ENCODE assay signal across 19 cellular contexts in the genomic region with DNA sequence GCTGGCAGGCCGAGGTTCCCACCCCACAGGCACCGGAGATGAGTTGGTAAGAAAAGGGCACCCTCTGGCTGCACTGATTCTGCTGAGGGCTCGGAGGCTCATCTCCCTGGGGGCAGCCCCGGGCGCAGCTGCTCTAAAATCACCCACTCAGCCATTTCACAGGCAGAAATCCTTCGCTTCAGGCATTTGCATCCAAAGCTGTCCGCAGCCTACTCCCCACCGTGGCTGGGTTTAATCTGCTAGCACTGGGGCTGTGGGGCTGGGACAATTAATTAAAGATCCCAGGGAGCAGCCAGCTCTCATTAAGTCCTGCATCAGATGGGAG.
DNase-seq lines count a peak whose midpoint lies in the region; ATAC-seq and TF ChIP-seq lines count a peak whose summit lies in the region.
"Had no signal": no experiment of that assay in that cellular context is flagged by ENCODE, and none has a peak within 500 bp of the region (broad histone marks: within the 10 kb centered on the region; RNA-seq: fewer than 3 reads in every experiment).

No MANE protein-coding gene starts in this region.

- peaks cover 0 to 28% (median 0%) of the 10 kb centered on the region in 11 experiments; a peak in 3 of 22 replicates for H4K20me1 ChIP-seq in BLaER1 treated with 17β-estradiol and CSF1 and Interleukin-3, amounts not matched to agents 10 nM and 100 nM
- H4K20me1 ChIP-seq in Karpas-422 (ENCODE audit: insufficient read depth, low read depth, low read length) = no peaks in the 10 kb centered on the region

- H3K27ac ChIP-seq in BLaER1 treated with 17β-estradiol and CSF1 and Interleukin-3, amounts not matched to agents 10 nM and 100 nM = no peak overlapping the region
- H3K27ac ChIP-seq in Karpas-422 (ENCODE audit: low read length) (no peak overlapping the region), lower lobe of right lung (no peak overlapping the region), vagina (no peak overlapping the region)
- H3K27ac ChIP-seq: Peyer's patch had no signal

- peak overlapping the region in 9 of 11 experiments; percentile 43 to 76 (median 65); a peak in 17 of 22 replicates for H3K4me2 ChIP-seq in BLaER1 treated with 17β-estradiol and CSF1 and Interleukin-3, amounts not matched to agents 10 nM and 100 nM
- H3K4me2 ChIP-seq in Karpas-422 (ENCODE audit: low read depth, low read length, poor library complexity, severe bottlenecking) = no peak overlapping the region
- H3K4me2 ChIP-seq: SK-N-SH had no signal

- no peaks in the 10 kb centered on the region for H3K9me3 ChIP-seq in BLaER1 treated with 17β-estradiol and CSF1 and Interleukin-3, amounts not matched to agents 10 nM and 100 nM (replicated peaks in 1 of 11)
- H3K9me3 ChIP-seq in Karpas-422 (ENCODE audit: low read length) (no peaks in the 10 kb centered on the region), lower lobe of right lung (no peaks in the 10 kb centered on the region), vagina (no peaks in the 10 kb centered on the region)
- H3K9me3 ChIP-seq: Peyer's patch, SK-N-SH had no signal

- peaks cover 0 to 9% (median 0%) of the 10 kb centered on the region in 11 experiments; a peak in 4 of 22 replicates for H3K27me3 ChIP-seq in BLaER1 treated with 17β-estradiol and CSF1 and Interleukin-3, amounts not matched to agents 10 nM and 100 nM
- H3K27me3 ChIP-seq in Karpas-422 (ENCODE audit: low read length) = no peaks in the 10 kb centered on the region
- peaks cover 11% of the 10 kb centered on the region for H3K27me3 ChIP-seq in lower lobe of right lung (ENCODE audit: low read depth)
- H3K27me3 ChIP-seq in vagina = no peaks in the 10 kb centered on the region
- H3K27me3 ChIP-seq: Peyer's patch had no signal

- DNase-seq in Karpas-422 (peak; percentile 62), NCI-H82 (lab: John Stamatoyannopoulos, UW) (peak; percentile 86), lower lobe of right lung (peak; percentile 4), SIG-M5 (lab: John Stamatoyannopoulos, UW) (no peak), SIG-M5 treated with dmso at 0.1 percent for 504 hours (lab: John Stamatoyannopoulos, UW; ENCODE audit: unreplicated experiment) (no peak), vagina (ENCODE audit: extremely low spot score in 2 of 2) (no peak)
- DNase-seq: AML-193; COR-L47; DMS153; GDM1; NCI-H1105 treated with DMSO at 0.1 percent for 48 hours; NCI-H187 treated with DMSO at 0.1 percent for 48 hours; NCI-H510A; NK-92 treated with Interleukin-12 subunit alpha and Interleukin-12 subunit beta, amount 100 ng/mL, for 24 hours had no signal

- 0 out of 22 replicates have a peak overlapping the region, but pooled peaks of 1 of the 11 experiments have one; percentile 41 for H3K9ac ChIP-seq in BLaER1 treated with 17β-estradiol and CSF1 and Interleukin-3, amounts not matched to agents 10 nM and 100 nM
- H3K9ac ChIP-seq in Karpas-422 (ENCODE audit: low read length) = no peak overlapping the region
- H3K9ac ChIP-seq: SK-N-SH had no signal

- TF ChIP-seq CTCF in lower lobe of right lung (IDR thresholded peaks at IDR 0.05) = no peak
- TF ChIP-seq CTCF in vagina (IDR thresholded peaks at IDR 0.05) = no peak

- no peak for TF ChIP-seq POLR2A in vagina (IDR thresholded peaks at IDR 0.05)

- no peaks in the 10 kb centered on the region for H3K9me2 ChIP-seq in Karpas-422 (replicated peaks; ENCODE audit: insufficient read depth, low read length)
- H3K9me2 ChIP-seq: SK-N-SH had no signal

- no peaks in the 10 kb centered on the region for H3K79me2 ChIP-seq in Karpas-422 (ENCODE audit: low read length)

- no peak overlapping the region for H3K4me3 ChIP-seq in BLaER1 treated with 17β-estradiol and CSF1 and Interleukin-3, amounts not matched to agents 10 nM and 100 nM
- H3K4me3 ChIP-seq in Karpas-422 (ENCODE audit: low read length) (no peak overlapping the region), lower lobe of right lung (no peak overlapping the region), vagina (no peak overlapping the region)
- H3K4me3 ChIP-seq: Peyer's patch had no signal

- intact Hi-C loops in lower lobe of right lung (cut with DNase I) = no loop called here
- intact Hi-C loops in vagina (cut with DNase I) = no loop called here

- no peak for ATAC-seq in lower lobe of right lung
- ATAC-seq: HCT116, Right ventricle myocardium inferior had no signal

- no peak overlapping the region for H2AFZ ChIP-seq in Karpas-422 (ENCODE audit: low read length)

- no peaks in the 10 kb centered on the region for H3K36me3 ChIP-seq in BLaER1 treated with 17β-estradiol and CSF1 and Interleukin-3, amounts not matched to agents 10 nM and 100 nM
- H3K36me3 ChIP-seq in Karpas-422 (ENCODE audit: insufficient read depth, low read length) = no peaks in the 10 kb centered on the region
- H3K36me3 ChIP-seq in lower lobe of right lung = no peaks in the 10 kb centered on the region
- no peaks in the 10 kb centered on the region for H3K36me3 ChIP-seq in vagina
- H3K36me3 ChIP-seq: Peyer's patch had no signal

- peaks cover 0 to 24% (median 21%) of the 10 kb centered on the region in 10 experiments; a peak in 15 of 20 replicates for H3K4me1 ChIP-seq in BLaER1 treated with 17β-estradiol and CSF1 and Interleukin-3, amounts not matched to agents 10 nM and 100 nM
- H3K4me1 ChIP-seq in Karpas-422 (ENCODE audit: low read length) (peaks cover 7% of the 10 kb centered on the region), lower lobe of right lung (no peaks in the 10 kb centered on the region), vagina (no peaks in the 10 kb centered on the region)
- H3K4me1 ChIP-seq: Peyer's patch had no signal

Comparison
In these comparisons a context has a peak if more than half of its experiments do, and no peak if none do; other contexts are left out.
1. DNase-seq: peak in Karpas-422 (single experiment), NCI-H82 (single experiment) and lower lobe of right lung (single experiment); none in SIG-M5 (single experiment), SIG-M5 treated with dmso at 0.1 percent for 504 hours (single experiment) and vagina (0 of 2).